ENCODE assay signal across 11 cellular contexts in genomic region chr14:73283592-73284379, GRCh38. TPM values are rescaled to one million over a fixed set of nuclear protein-coding genes. Genes with fewer than 3 reads are reported as not detected.
DNase-seq lines count a peak whose midpoint lies in the region; ATAC-seq, FAIRE-seq and TF ChIP-seq lines count a peak whose summit lies in the region.
"Had no signal": no experiment of that assay in that cellular context is flagged by ENCODE, and none has a peak within 500 bp of the region (broad histone marks: within the 10 kb centered on the region; RNA-seq: fewer than 3 reads in every experiment).

No MANE protein-coding gene starts in this region.

- no peak overlapping the region for H2AFZ ChIP-seq in keratinocyte (ENCODE audit: control insufficient read depth, low read length)

- ATAC-seq in GM18502 (IDR thresholded peaks at IDR 0.05; ENCODE audit: poor library complexity, unreplicated experiment) (no peak), HG03280 (IDR thresholded peaks at IDR 0.05; ENCODE audit: unreplicated experiment) (no peak)

- no peak overlapping the region for H3K4me3 ChIP-seq in A673 (ENCODE audit: low read depth, low read length, poor library complexity, severe bottlenecking)
- H3K4me3 ChIP-seq in HUES6 (ENCODE audit: low read depth, low read length): peak overlapping the region; percentile 0; the same call in 1 of the 2 replicates
- H3K4me3 ChIP-seq in astrocyte of the cerebellum (ENCODE audit: low read depth, low read length): no peak overlapping the region
- H3K4me3 ChIP-seq in keratinocyte (ENCODE audit: control insufficient read depth in 2 of 3, extremely low read depth in 1 of 3, insufficient read depth in 2 of 3, low read depth in 1 of 3, low read length in 3 of 3): no peak overlapping the region
- no peak overlapping the region for H3K4me3 ChIP-seq in thyroid gland (replicated peaks in 1 of 3)
- H3K4me3 ChIP-seq: lung had no signal

- TF ChIP-seq CTCF in A673 (conservative IDR thresholded peaks at IDR 0.05; ENCODE audit: low read depth, low read length): peak; percentile 38
- peak; percentile 61 for TF ChIP-seq CTCF in astrocyte of the cerebellum (IDR thresholded peaks at IDR 0.05; ENCODE audit: low read depth, low read length, missing control alignments)
- TF ChIP-seq CTCF in keratinocyte (optimal IDR thresholded peaks at IDR 0.05 in 1 of 3, IDR thresholded peaks at IDR 0.05 in 1 of 3, conservative IDR thresholded peaks at IDR 0.05 in 1 of 3; ENCODE audit: extremely low read depth in 1 of 3, insufficient read depth in 2 of 3, low read length in 3 of 3): peak; percentile 21 to 57 (median 39)
- peak in 1 of 6 experiments; percentile 8 for TF ChIP-seq CTCF in thyroid gland (IDR thresholded peaks at IDR 0.05)

- CTCF ChIA-PET in A673 (lab: Charles Lee): no interaction called here

- H4K20me1 ChIP-seq in keratinocyte (ENCODE audit: control insufficient read depth, extremely low read depth, insufficient read depth, low read length): no peaks in the 10 kb centered on the region

- H3K4me1 ChIP-seq in A673 (ENCODE audit: insufficient read depth, low read length, poor library complexity, severe bottlenecking) (no peaks in the 10 kb centered on the region), HUES6 (ENCODE audit: control insufficient read depth, insufficient read depth, low read length) (peaks cover 35% of the 10 kb centered on the region), keratinocyte (ENCODE audit: control insufficient read depth, extremely low read depth, insufficient read depth, low read length) (no peaks in the 10 kb centered on the region), thyroid gland (peaks cover 0 to 10% of the 10 kb centered on the region in 2 donors)

- DNase-seq in A673 (ENCODE audit: low spot score) (peak; percentile 25), astrocyte of the cerebellum (ENCODE audit: low read depth) (peak; percentile 18), keratinocyte (ENCODE audit: low read depth, low spot score) (no peak), thyroid gland (no peak), NOMO-1 treated with DMSO at 0.1 percent for 48 hours (lab: John Stamatoyannopoulos, UW; ENCODE audit: unreplicated experiment) (no peak)
- DNase-seq: CD4-positive, alpha-beta memory T cell; effector CD4-positive, alpha-beta T cell had no signal

- no TSS peak for BruUV-seq in A673 (replicated peaks; lab: Mats Ljungman, UMichigan)

- H3K36me3 ChIP-seq in A673 (ENCODE audit: insufficient read depth, low read length, poor library complexity, severe bottlenecking): peaks cover 29% of the 10 kb centered on the region
- H3K36me3 ChIP-seq in HUES6 (ENCODE audit: control insufficient read depth, insufficient read depth, low read length): peaks cover 39% of the 10 kb centered on the region
- peaks cover 23 to 39% of the 10 kb centered on the region in 2 experiments for H3K36me3 ChIP-seq in keratinocyte (ENCODE audit: control insufficient read depth in 2 of 2, extremely low read depth in 1 of 2, insufficient read depth in 2 of 2, low read length in 2 of 2)
- H3K36me3 ChIP-seq in thyroid gland: peaks cover 22 to 33% of the 10 kb centered on the region in 2 donors

- H3K79me2 ChIP-seq in keratinocyte (ENCODE audit: control insufficient read depth, insufficient read depth, low read length): no peaks in the 10 kb centered on the region

- POLR2A ChIA-PET in A673 (lab: Charles Lee; ENCODE audit: low non-redundant PET): no interaction called here

- H3K9ac ChIP-seq in HUES6 (ENCODE audit: low read length) (no peak overlapping the region), keratinocyte (ENCODE audit: control insufficient read depth, extremely low read depth, insufficient read depth, low read length) (no peak overlapping the region)

- H3K27me3 ChIP-seq in A673 (replicated peaks; ENCODE audit: insufficient read depth, low read depth, low read length, poor library complexity) (no peaks in the 10 kb centered on the region), HUES6 (ENCODE audit: control insufficient read depth, insufficient read depth, low read length) (no peaks in the 10 kb centered on the region), keratinocyte (ENCODE audit: control insufficient read depth, extremely low read depth, insufficient read depth, low read length) (no peaks in the 10 kb centered on the region), thyroid gland (no peaks in the 10 kb centered on the region)

- in situ Hi-C loops in astrocyte of the cerebellum (cut with HindIII; ENCODE audit: low sequenced_read_pairs): loop anchor here (10.0 kb wide), 1 partner anchor 191 kb away; no protein-coding TSS in a partner anchor

- intact Hi-C loops in A673 (cut with micrococcal nuclease; ENCODE audit: unreplicated experiment) (no loop called here), thyroid gland (cut with DNase I) (no loop called here)

- WGBS in thyroid gland, 2 donors: 73 to 74% methylated on average over 12 of the region's 12 CpGs

- FAIRE-seq in keratinocyte (lab: Jason Lieb, UNC): peak; percentile 43

- H3K9me3 ChIP-seq in A673 (ENCODE audit: low read depth, low read length, poor library complexity, severe bottlenecking) (no peaks in the 10 kb centered on the region), HUES6 (ENCODE audit: control insufficient read depth, insufficient read depth, low read depth, low read length) (no peaks in the 10 kb centered on the region), keratinocyte (ENCODE audit: control insufficient read depth, low read depth, low read length) (no peaks in the 10 kb centered on the region), thyroid gland (no peaks in the 10 kb centered on the region)

- H3K27ac ChIP-seq in A673 (ENCODE audit: low read depth, low read length, poor library complexity, severe bottlenecking) (no peak overlapping the region), HUES6 (ENCODE audit: low read depth, low read length) (no peak overlapping the region), keratinocyte (ENCODE audit: control insufficient read depth, insufficient read depth, low read length) (no peak overlapping the region), thyroid gland (no peak overlapping the region)

- no peaks in the 10 kb centered on the region for H3K9me1 ChIP-seq in keratinocyte (ENCODE audit: control insufficient read depth, extremely low read depth, insufficient read depth, low read length)

- dilution Hi-C loops in keratinocyte (cut with MboI; ENCODE audit: extremely low pct_ligation_motif_present, low sequenced_read_pairs): no loop called here

- H3K4me2 ChIP-seq in keratinocyte (ENCODE audit: control insufficient read depth, extremely low read depth, insufficient read depth, low read depth, low read length): no peak overlapping the region

- TF ChIP-seq POLR2A in thyroid gland (IDR thresholded peaks at IDR 0.05): no peak

RNA-seq across cellular contexts. Expression of gene PAPLN, which starts 46.5 kb away (rescaled TPM):
- total RNA-seq in A673 (2021): 0.31 and 0.75 TPM in 2 replicates
- polyA plus RNA-seq in keratinocyte: 4.7 to 18.6 TPM (median 8.2 TPM) in 3 replicates
- 8.2 TPM for polyA plus RNA-seq in keratinocyte (2011; ENCODE audit: low read depth)
- polyA plus RNA-seq in keratinocyte (2011; cell fraction: cytosol; rRNA removed): 2.9 and 3.6 TPM in 2 replicates
- 47.3 and 63.7 TPM in 2 replicates for polyA plus RNA-seq in keratinocyte (2011; cell fraction: nucleus; rRNA removed)
- 2.9 and 6.9 TPM in 2 replicates for polyA plus RNA-seq in keratinocyte (2012; ENCODE audit: low replicate concordance)
- 4.1 to 11.0 TPM (median 7.7 TPM) in 3 replicates for polyA minus RNA-seq in keratinocyte
- polyA minus RNA-seq in keratinocyte (2011; cell fraction: cytosol; rRNA and poly(A)+ RNA removed): 4.8 TPM
- polyA minus RNA-seq in keratinocyte (2011; cell fraction: nucleus; rRNA and poly(A)+ RNA removed): 18.5 and 20.1 TPM in 2 replicates
- 10 to 100 TPM; 23.2 to 82.8 (median 48.4) TPM for total RNA-seq in thyroid gland

Comparison
In these comparisons a context has a peak if more than half of its experiments do, and no peak if none do; other contexts are left out.
1. DNase-seq: peak in A673 (single experiment) and astrocyte of the cerebellum (single experiment); none in keratinocyte (single experiment), thyroid gland (0 of 2) and NOMO-1 treated with DMSO at 0.1 percent for 48 hours (single experiment).
2. RNA of gene PAPLN, which starts 46.5 kb away (total RNA-seq): 23.2 to 82.8 TPM in thyroid gland; 0.31 to 0.75 TPM in A673; every median in the first group is over 10 times any median in the second.